Comparison of ENCODE assay signal across 8 cellular contexts in the genomic region with DNA sequence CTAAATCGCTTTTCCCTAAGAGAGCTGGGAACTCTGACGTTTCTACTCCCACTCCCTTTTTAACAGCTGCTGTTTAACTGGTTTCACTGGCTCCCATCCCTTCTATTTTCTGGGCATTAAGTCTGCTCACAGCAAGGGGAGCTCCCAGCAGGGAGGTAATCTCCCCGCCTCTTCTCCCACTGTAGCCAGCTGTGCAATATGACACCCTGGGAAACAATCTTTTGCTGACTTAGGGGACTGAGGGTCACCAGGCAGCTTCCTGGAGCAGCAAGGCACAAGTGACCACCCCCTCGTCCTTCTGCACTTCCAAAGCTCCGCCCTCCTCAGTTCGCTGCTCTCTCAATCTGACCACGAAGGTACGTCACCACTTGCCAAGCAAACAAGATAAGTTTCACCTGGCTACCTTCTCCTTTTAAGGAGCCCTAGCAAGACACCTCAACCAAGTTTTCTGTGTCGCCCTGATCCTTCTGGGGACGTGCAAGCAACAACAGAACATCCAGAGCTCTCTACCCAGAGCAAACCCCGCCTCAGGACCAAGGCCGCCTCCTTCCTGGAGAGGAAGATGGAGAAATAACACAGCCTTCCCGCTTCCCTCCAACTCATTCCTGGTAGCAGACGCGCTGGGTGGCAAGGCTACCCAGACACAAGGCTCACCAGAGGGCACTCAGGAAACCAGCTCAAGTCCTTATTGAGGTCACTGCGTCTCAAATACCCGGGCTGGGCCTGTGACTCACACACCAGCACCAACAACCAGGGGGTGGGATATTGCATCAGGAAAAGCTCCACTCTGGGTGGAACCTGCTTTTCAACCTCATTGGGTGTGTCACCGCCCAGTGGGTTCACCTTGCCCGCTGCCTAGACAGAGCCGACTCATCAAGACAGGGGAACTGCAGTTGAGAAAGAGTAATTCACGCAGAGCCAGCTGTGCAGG.
DNase-seq lines count a peak whose midpoint lies in the region; ATAC-seq and TF ChIP-seq lines count a peak whose summit lies in the region.

No MANE protein-coding gene starts in this region.

- TF ChIP-seq EP300 in ovary (IDR thresholded peaks at IDR 0.05) (no peak), upper lobe of left lung (IDR thresholded peaks at IDR 0.05) (peak in 3 of 4 donors; percentile 87 to 96 (median 91))

- TF ChIP-seq POLR2A in ovary (IDR thresholded peaks at IDR 0.05) = no peak
- peak in 1 of 4 donors; percentile 52 for TF ChIP-seq POLR2A in upper lobe of left lung (IDR thresholded peaks at IDR 0.05)

- no peaks in the 10 kb centered on the region for H3K27me3 ChIP-seq in ovary
- H3K27me3 ChIP-seq in upper lobe of left lung = no peaks in the 10 kb centered on the region

- H3K27ac ChIP-seq in ovary = peak overlapping the region in 1 of 2 donors; percentile 60
- H3K27ac ChIP-seq in upper lobe of left lung = peak overlapping the region; percentile 82 to 90 (median 86)

- H3K36me3 ChIP-seq in ovary = no peaks in the 10 kb centered on the region
- H3K36me3 ChIP-seq in upper lobe of left lung = no peaks in the 10 kb centered on the region

- ATAC-seq in upper lobe of left lung (ENCODE audit: low FRiP score in 2 of 2) (peak; percentile 88), GM19035 (IDR thresholded peaks at IDR 0.05; ENCODE audit: unreplicated experiment) (no peak)

- WGBS in ovary, 3 donors = 29 to 33% (median 33%) methylated on average over 21 of the region's 21 CpGs
- 23 to 27% methylated on average over 21 of the region's 21 CpGs for WGBS in upper lobe of left lung, 2 donors

- TF ChIP-seq CTCF in ovary (IDR thresholded peaks at IDR 0.05) = no peak
- peak in 1 of 6 experiments; percentile 7 for TF ChIP-seq CTCF in upper lobe of left lung (IDR thresholded peaks at IDR 0.05)

- DNase-seq in GM04503 (ENCODE audit: low read depth) = peak; percentile 80
- DNase-seq in HPDE6-E6E7 (ENCODE audit: extremely low spot score) = peak; percentile 98
- DNase-seq in RPMI7951 (ENCODE audit: low read depth) = peak; percentile 96
- DNase-seq in activated effector memory CD4-positive, alpha-beta T cell treated with anti-CD3 and anti-CD28 coated beads, Interleukin-2, amount 50 U/mL, for 16 hours = peak; percentile 91
- peak; percentile 84 for DNase-seq in glomerular endothelial cell (ENCODE audit: extremely low read depth, low read depth, low spot score)
- peak in 4 of 5 donors; percentile 48 to 64 (median 53) for DNase-seq in ovary
- peak in 1 of 2 donors; percentile 97 for DNase-seq in upper lobe of left lung

- H3K4me1 ChIP-seq in ovary (ENCODE audit: insufficient read depth) (peaks cover 29% of the 10 kb centered on the region), upper lobe of left lung (peaks cover 47 to 69% (median 53%) of the 10 kb centered on the region in 4 donors)

- H3K9me3 ChIP-seq in ovary = no peaks in the 10 kb centered on the region
- no peaks in the 10 kb centered on the region for H3K9me3 ChIP-seq in upper lobe of left lung

- H3K4me3 ChIP-seq in ovary (no peak overlapping the region), upper lobe of left lung (peak overlapping the region in 1 of 4 donors; percentile 2)

- intact Hi-C loops in ovary (cut with DNase I) = loop anchor here in 2 of 4 donors (10.0 kb wide), 1 partner anchor 90 kb away; the partner anchor contains the start of gene STK24 (in 2 of the 2)
